ENCODE assay signal across 1 cellular context in genomic region chr7:159057647-159058046, GRCh38.
TF ChIP-seq lines count a peak whose summit lies in the region.

No MANE protein-coding gene starts in this region.

TF ChIP-seq in H1, 55 proteins besides CTCF, POLR2A, EP300 and RAD21 (continued from another document):
- TF ChIP-seq RFX5 (IDR thresholded peaks at IDR 0.05; ENCODE audit: borderline replicate concordance, low read depth, low read length), result peak; percentile 67
